Comparison of ENCODE assay signal across 17 cellular contexts in genomic region chr3:189995129-189995528, GRCh38.
A peak's percentile ranks its signal among the peaks of the same experiment; 100 is the strongest.
DNase-seq lines count a peak whose midpoint lies in the region; TF ChIP-seq lines count a peak whose summit lies in the region.
"Had no signal": no experiment of that assay in that cellular context is flagged by ENCODE, and none has a peak within 500 bp of the region (broad histone marks: within the 10 kb centered on the region; RNA-seq: fewer than 3 reads in every experiment).

No MANE protein-coding gene starts in this region.

- POLR2A ChIA-PET in CD4-positive, alpha-beta memory T cell (lab: Charles Lee; ENCODE audit: partially characterized antibody) = no interaction called here

- in situ Hi-C loops in brain microvascular endothelial cell (cut with HindIII; ENCODE audit: low pct_ligation_motif_present, low sequenced_read_pairs) (no loop called here), G401 (cut with HindIII; ENCODE audit: low sequenced_read_pairs) (no loop called here)

- H3K9me3 Mint-ChIP-seq in nephron = no peaks in the 10 kb centered on the region
- peaks cover 0 to 3% (median 0%) of the 10 kb centered on the region in 8 donors for H3K9me3 Mint-ChIP-seq in CD4-positive, alpha-beta memory T cell
- H3K9me3 Mint-ChIP-seq: activated naive CD4-positive, alpha-beta T cell treated with anti-CD3 and anti-CD28 coated beads, Interleukin-2, amount 10 ng/mL, durations not matched to agents 7 days and 5 days; central memory CD8-positive, alpha-beta T cell had no signal

- CTCF ChIA-PET in CD4-positive, alpha-beta memory T cell (lab: Charles Lee; ENCODE audit: partially characterized antibody) = interaction anchor here (0.6 kb wide), 1 partner anchor 68 kb away, joined by 3 read pairs; no protein-coding TSS in a partner anchor

- no peak for TF ChIP-seq POLR2A in prostate gland (IDR thresholded peaks at IDR 0.05)

- intact Hi-C loops in CD4-positive, alpha-beta memory T cell (cut with micrococcal nuclease) = no loop called here
- intact Hi-C loops in prostate gland (cut with DNase I) = no loop called here

- peak overlapping the region; percentile 70 to 85 (median 83) for H3K27ac Mint-ChIP-seq in nephron
- H3K27ac Mint-ChIP-seq in CD4-positive, alpha-beta memory T cell = no peak overlapping the region
- H3K27ac Mint-ChIP-seq: activated naive CD4-positive, alpha-beta T cell treated with anti-CD3 and anti-CD28 coated beads, Interleukin-2, amount 10 ng/mL, durations not matched to agents 7 days and 5 days had no signal

- H3K27me3 ChIP-seq in brain microvascular endothelial cell (replicated peaks) (no peaks in the 10 kb centered on the region), prostate gland (replicated peaks; ENCODE audit: insufficient read depth) (no peaks in the 10 kb centered on the region)
- no peaks in the 10 kb centered on the region for H3K27me3 ChIP-seq in CD4-positive, alpha-beta memory T cell (ENCODE audit: insufficient read depth, low read length)
- H3K27me3 ChIP-seq: gastroesophageal sphincter, spleen had no signal

- H3K27ac ChIP-seq in brain microvascular endothelial cell = no peak overlapping the region
- no peak overlapping the region for H3K27ac ChIP-seq in CD4-positive, alpha-beta memory T cell (ENCODE audit: low read depth, low read length)
- H3K27ac ChIP-seq in prostate gland = no peak overlapping the region
- H3K27ac ChIP-seq: gastroesophageal sphincter, spleen had no signal

- H3K36me3 ChIP-seq in brain microvascular endothelial cell (replicated peaks) (no peaks in the 10 kb centered on the region), prostate gland (no peaks in the 10 kb centered on the region)
- H3K36me3 ChIP-seq in CD4-positive, alpha-beta memory T cell (ENCODE audit: insufficient read depth, low read length) = no peaks in the 10 kb centered on the region
- H3K36me3 ChIP-seq: gastroesophageal sphincter, spleen had no signal

- no peaks in the 10 kb centered on the region for H3K4me1 ChIP-seq in CD4-positive, alpha-beta memory T cell (ENCODE audit: insufficient read depth, low read length)
- H3K4me1 ChIP-seq in prostate gland (replicated peaks) = no peaks in the 10 kb centered on the region
- H3K4me1 ChIP-seq: gastroesophageal sphincter, spleen had no signal

- H3K27me3 Mint-ChIP-seq in nephron (ENCODE audit: low read depth) = no peaks in the 10 kb centered on the region
- peaks cover 12 to 15% of the 10 kb centered on the region in 2 donors for H3K27me3 Mint-ChIP-seq in CD4-positive, alpha-beta memory T cell
- H3K27me3 Mint-ChIP-seq: activated naive CD4-positive, alpha-beta T cell treated with anti-CD3 and anti-CD28 coated beads, Interleukin-2, amount 10 ng/mL, durations not matched to agents 7 days and 5 days had no signal

- peaks cover 21% of the 10 kb centered on the region for H3K4me1 Mint-ChIP-seq in nephron
- H3K4me1 Mint-ChIP-seq in CD4-positive, alpha-beta memory T cell = no peaks in the 10 kb centered on the region
- H3K4me1 Mint-ChIP-seq: activated naive CD4-positive, alpha-beta T cell treated with anti-CD3 and anti-CD28 coated beads, Interleukin-2, amount 10 ng/mL, durations not matched to agents 7 days and 5 days; central memory CD8-positive, alpha-beta T cell had no signal

- H3K4me3 Mint-ChIP-seq in nephron = peak overlapping the region in 1 of 3 experiments; percentile 36
- H3K4me3 Mint-ChIP-seq in CD4-positive, alpha-beta memory T cell = no peak overlapping the region
- H3K4me3 Mint-ChIP-seq: activated naive CD4-positive, alpha-beta T cell treated with anti-CD3 and anti-CD28 coated beads, Interleukin-2, amount 10 ng/mL, durations not matched to agents 7 days and 5 days; central memory CD8-positive, alpha-beta T cell had no signal

- H3K36me3 Mint-ChIP-seq in nephron (ENCODE audit: low read depth) = peaks cover 45% of the 10 kb centered on the region
- no peaks in the 10 kb centered on the region for H3K36me3 Mint-ChIP-seq in CD4-positive, alpha-beta memory T cell
- H3K36me3 Mint-ChIP-seq: activated naive CD4-positive, alpha-beta T cell treated with anti-CD3 and anti-CD28 coated beads, Interleukin-2, amount 10 ng/mL, durations not matched to agents 7 days and 5 days had no signal

- DNase-seq in H4 (ENCODE audit: low spot score) = peak; percentile 79
- DNase-seq in NCI-H524 treated with DMSO at 0.1 percent for 48 hours (lab: John Stamatoyannopoulos, UW) = peak; percentile 91
- peak; percentile 68 for DNase-seq in brain microvascular endothelial cell
- DNase-seq in CD4-positive, alpha-beta memory T cell = no peak
- DNase-seq in prostate gland (ENCODE audit: low spot score) = no peak
- DNase-seq in hepatic stellate cell (ENCODE audit: low spot score) = no peak
- DNase-seq in G401 (ENCODE audit: low spot score) = no peak
- DNase-seq: activated CD8-positive, alpha-beta memory T cell treated with anti-CD3 and anti-CD28 coated beads, Interleukin-2, amount 50 U/mL, for 48 hours; activated naive CD4-positive, alpha-beta T cell treated with anti-CD3 and anti-CD28 coated beads, Interleukin-2, amount 10 ng/mL, durations not matched to agents 7 days and 5 days; midbrain; NCI-H345; occipital lobe; spleen; stimulated activated naive CD8-positive, alpha-beta T cell treated with anti-CD3 and anti-CD28 coated beads, Interleukin-15, Interleukin-2, amounts not matched to agents 100 U/mL and 50 U/mL, for 24 hours had no signal

- H3K4me3 ChIP-seq in brain microvascular endothelial cell (ENCODE audit: low read depth, low read length) = no peak overlapping the region
- no peak overlapping the region for H3K4me3 ChIP-seq in CD4-positive, alpha-beta memory T cell (ENCODE audit: low read length in 2 of 2)
- H3K4me3 ChIP-seq in prostate gland = no peak overlapping the region
- H3K4me3 ChIP-seq: gastroesophageal sphincter, spleen had no signal

- H3K9me3 ChIP-seq in CD4-positive, alpha-beta memory T cell (ENCODE audit: control insufficient read depth in 1 of 2, low read length in 2 of 2) = no peaks in the 10 kb centered on the region
- H3K9me3 ChIP-seq in prostate gland = no peaks in the 10 kb centered on the region
- H3K9me3 ChIP-seq: gastroesophageal sphincter, spleen had no signal

- TF ChIP-seq CTCF in brain microvascular endothelial cell (IDR thresholded peaks at IDR 0.05; ENCODE audit: low read depth, low read length, missing control alignments) (no peak), nephron (IDR thresholded peaks at IDR 0.05; ENCODE audit: unreplicated experiment in 3 of 3) (no peak), prostate gland (IDR thresholded peaks at IDR 0.05) (no peak)

- WGBS in prostate gland = 91% methylated on average over 3 of the region's 3 CpGs

Comparison
In these comparisons a context has a peak if more than half of its experiments do, and no peak if none do; other contexts are left out.
1. DNase-seq: peak in H4 (single experiment), NCI-H524 treated with DMSO at 0.1 percent for 48 hours (single experiment) and brain microvascular endothelial cell (single experiment); none in CD4-positive, alpha-beta memory T cell (0 of 5), prostate gland (single experiment), hepatic stellate cell (single experiment) and G401 (single experiment).
2. H3K27ac Mint-ChIP-seq: peak in nephron (3 of 3); none in CD4-positive, alpha-beta memory T cell (0 of 7).